1 cellular context compared by ENCODE assay signal in genomic region chr19:640156-640548, GRCh38.
TF ChIP-seq lines count a peak whose summit lies in the region.

No MANE protein-coding gene starts in this region.

TF ChIP-seq in A549, 52 proteins besides CTCF, POLR2A, EP300 and RAD21 (continued from another document):
- TF ChIP-seq CEBPB (IDR thresholded peaks at IDR 0.05): no peak
- no peak for TF ChIP-seq BHLHE40 (IDR thresholded peaks at IDR 0.05; ENCODE audit: low read depth, low read length)
- TF ChIP-seq REST (IDR thresholded peaks at IDR 0.05): no peak
- no peak for TF ChIP-seq MYC (IDR thresholded peaks at IDR 0.05; ENCODE audit: borderline replicate concordance, low read length)
- TF ChIP-seq PBX3 (IDR thresholded peaks at IDR 0.05): no peak
- TF ChIP-seq HOXB13 (CRISPR knock-in tag; IDR thresholded peaks at IDR 0.05; ENCODE audit: low read depth): no peak
- TF ChIP-seq ELK1 (IDR thresholded peaks at IDR 0.05; ENCODE audit: low read depth, low read length): no peak
